ENCODE assay signal across 13 cellular contexts in genomic region chr3:165210132-165210531, GRCh38. TPM values are rescaled to one million over a fixed set of nuclear protein-coding genes. Genes with fewer than 3 reads are reported as not detected.
DNase-seq lines count a peak whose midpoint lies in the region; ATAC-seq, FAIRE-seq and TF ChIP-seq lines count a peak whose summit lies in the region.
"Had no signal": no experiment of that assay in that cellular context is flagged by ENCODE, and none has a peak within 500 bp of the region (broad histone marks: within the 10 kb centered on the region; RNA-seq: fewer than 3 reads in every experiment).

No MANE protein-coding gene starts in this region.

- intact Hi-C loops in HepG2 (cut with micrococcal nuclease; ENCODE audit: unreplicated experiment): no loop called here

- DNase-seq in BE2C: no peak
- DNase-seq in HEK293T (ENCODE audit: extremely low spot score): peak; percentile 14
- no peak for DNase-seq in WERI-Rb-1
- peak; percentile 5 for DNase-seq in HepG2 (ENCODE audit: low spot score)
- DNase-seq in upper lobe of left lung: no peak
- no peak for DNase-seq in DMS79 treated with DMSO at 0.1 percent for 48 hours (lab: John Stamatoyannopoulos, UW)
- DNase-seq in AG20443 (ENCODE audit: low spot score): no peak
- DNase-seq: NCI-H187 had no signal

- POLR2A ChIA-PET in HEK293T (lab: Yijun Ruan, JAX) (no interaction called here), HepG2 (lab: Yijun Ruan, JAX) (no interaction called here)

- CTCF ChIA-PET in HEK293T (lab: Yijun Ruan, JAX): no interaction called here
- CTCF ChIA-PET in HepG2 (lab: Yijun Ruan, JAX; ENCODE audit: low intra/inter-chr PET ratio, low total read pairs): no interaction called here

- H3K27ac ChIP-seq in WERI-Rb-1 (no peak overlapping the region), HepG2 (ENCODE audit: extremely low read length, insufficient read depth, low read length) (no peak overlapping the region), upper lobe of left lung (no peak overlapping the region)
- H3K27ac ChIP-seq: coronary artery, prostate gland had no signal

- H4K20me1 ChIP-seq in HepG2 (ENCODE audit: insufficient read depth, low read length): no peaks in the 10 kb centered on the region

- in situ Hi-C loops in HepG2 (cut with HindIII; ENCODE audit: extremely low pct_ligation_motif_present, low pct_unique_long_range_greater_than_20kb): no loop called here

- ATAC-seq in HepG2: peak; percentile 63
- ATAC-seq in upper lobe of left lung (ENCODE audit: low FRiP score in 2 of 2): no peak
- ATAC-seq in HG03432 (IDR thresholded peaks at IDR 0.05; ENCODE audit: unreplicated experiment): no peak

- FAIRE-seq in HepG2 (lab: Jason Lieb, UNC): no peak

- H3K9me3 ChIP-seq in BE2C (no peaks in the 10 kb centered on the region), WERI-Rb-1 (ENCODE audit: severe bottlenecking) (no peaks in the 10 kb centered on the region), HepG2 (ENCODE audit: low read length) (no peaks in the 10 kb centered on the region), upper lobe of left lung (no peaks in the 10 kb centered on the region)
- H3K9me3 ChIP-seq: prostate gland had no signal

- no peak overlapping the region for H3K4me2 ChIP-seq in HepG2 (ENCODE audit: low read depth, low read length)

- BruUV-seq in HepG2 (replicated peaks; lab: Mats Ljungman, UMichigan): no TSS peak

- no peak overlapping the region for H3K9ac ChIP-seq in HepG2 (ENCODE audit: insufficient read depth, low read depth, low read length)

- no peak for TF ChIP-seq POLR2A in HepG2 (IDR thresholded peaks at IDR 0.05; ENCODE audit: insufficient read depth in 1 of 2, low read depth in 2 of 2, low read length in 2 of 2)
- no peak for TF ChIP-seq POLR2A in upper lobe of left lung (IDR thresholded peaks at IDR 0.05)

- H3K36me3 ChIP-seq in BE2C (no peaks in the 10 kb centered on the region), WERI-Rb-1 (no peaks in the 10 kb centered on the region), HepG2 (replicated peaks in 1 of 2; ENCODE audit: control insufficient read depth in 1 of 2, insufficient read depth in 2 of 2, low read length in 2 of 2) (no peaks in the 10 kb centered on the region), upper lobe of left lung (no peaks in the 10 kb centered on the region)
- H3K36me3 ChIP-seq: prostate gland had no signal

- TF ChIP-seq CTCF in BE2C (IDR thresholded peaks at IDR 0.05; ENCODE audit: low read depth, low read length) (peak; percentile 57), WERI-Rb-1 (IDR thresholded peaks at IDR 0.05; ENCODE audit: low read depth, low read length) (peak; percentile 10; the same call in 1 of the 2 replicates), HepG2 (CRISPR knock-in tag; IDR thresholded peaks at IDR 0.05) (no peak), upper lobe of left lung (IDR thresholded peaks at IDR 0.05) (no peak)

- no peaks in the 10 kb centered on the region; the same call in 1 of the 2 replicates for H3K27me3 ChIP-seq in BE2C
- no peaks in the 10 kb centered on the region for H3K27me3 ChIP-seq in WERI-Rb-1 (ENCODE audit: insufficient read depth, low read depth, severe bottlenecking)
- no peaks in the 10 kb centered on the region; a peak in 1 of 5 replicates for H3K27me3 ChIP-seq in HepG2 (ENCODE audit: control insufficient read depth in 1 of 2, insufficient read depth in 2 of 2, low read length in 2 of 2)
- H3K27me3 ChIP-seq in upper lobe of left lung: no peaks in the 10 kb centered on the region

- H3K4me1 ChIP-seq in BE2C (no peaks in the 10 kb centered on the region), HepG2 (ENCODE audit: insufficient read depth, low read length) (peaks cover 28% of the 10 kb centered on the region), upper lobe of left lung (no peaks in the 10 kb centered on the region)
- H3K4me1 ChIP-seq: prostate gland had no signal

- H3K4me3 ChIP-seq in BE2C (ENCODE audit: low read depth, low read length): no peak overlapping the region
- no peak overlapping the region for H3K4me3 ChIP-seq in WERI-Rb-1 (ENCODE audit: low read depth, low read length)
- no peak overlapping the region for H3K4me3 ChIP-seq in HepG2 (replicated peaks in 1 of 3; ENCODE audit: insufficient read depth in 1 of 3, low read depth in 2 of 3, low read length in 3 of 3)
- no peak overlapping the region for H3K4me3 ChIP-seq in upper lobe of left lung
- H3K4me3 ChIP-seq: coronary artery, prostate gland had no signal

- TF ChIP-seq EP300 in HepG2 (IDR thresholded peaks at IDR 0.05; ENCODE audit: low read depth in 2 of 2, low read length in 2 of 2) (no peak), HepG2 (CRISPR knock-in tag; IDR thresholded peaks at IDR 0.05; ENCODE audit: borderline replicate concordance) (no peak), upper lobe of left lung (IDR thresholded peaks at IDR 0.05) (no peak)

- no peak for TF ChIP-seq RAD21 in HepG2 (CRISPR knock-in tag; IDR thresholded peaks at IDR 0.05)

- H3K79me2 ChIP-seq in HepG2 (ENCODE audit: insufficient read depth, low read length): no peaks in the 10 kb centered on the region

- H2AFZ ChIP-seq in HepG2 (ENCODE audit: low read length): no peak overlapping the region

TF ChIP-seq in HEK293T, 16 proteins besides CTCF, POLR2A, EP300 and RAD21:
- TF ChIP-seq PKNOX1 (IDR thresholded peaks at IDR 0.05): no peak
- TF ChIP-seq SP1 (IDR thresholded peaks at IDR 0.05): no peak
- TF ChIP-seq ELF4 (IDR thresholded peaks at IDR 0.05): no peak
- TF ChIP-seq LEF1 (IDR thresholded peaks at IDR 0.05; ENCODE audit: borderline replicate concordance): no peak
- no peak for TF ChIP-seq ARNT (IDR thresholded peaks at IDR 0.05)

TF ChIP-seq in HepG2, 621 proteins besides CTCF, POLR2A, EP300 and RAD21:
- no peak for TF ChIP-seq TSC22D2 (CRISPR knock-in tag; IDR thresholded peaks at IDR 0.05; ENCODE audit: borderline replicate concordance)
- no peak for TF ChIP-seq NFE2L2 (IDR thresholded peaks at IDR 0.05; ENCODE audit: low read length)
- TF ChIP-seq ZNF703 (CRISPR knock-in tag; IDR thresholded peaks at IDR 0.05; ENCODE audit: borderline replicate concordance): no peak
- TF ChIP-seq FOXJ3 (CRISPR knock-in tag; IDR thresholded peaks at IDR 0.05; ENCODE audit: borderline replicate concordance): no peak
- TF ChIP-seq ZNF451 (CRISPR knock-in tag; IDR thresholded peaks at IDR 0.05): no peak
- TF ChIP-seq ZNF781 (CRISPR knock-in tag; IDR thresholded peaks at IDR 0.05; ENCODE audit: borderline replicate concordance, not compliant biosample characterization): no peak
- no peak for TF ChIP-seq MTF1 (CRISPR knock-in tag; IDR thresholded peaks at IDR 0.05)
- TF ChIP-seq, protein P1, sequence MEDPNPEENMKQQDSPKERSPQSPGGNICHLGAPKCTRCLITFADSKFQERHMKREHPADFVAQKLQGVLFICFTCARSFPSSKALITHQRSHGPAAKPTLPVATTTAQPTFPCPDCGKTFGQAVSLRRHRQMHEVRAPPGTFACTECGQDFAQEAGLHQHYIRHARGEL (CRISPR knock-in tag; IDR thresholded peaks at IDR 0.05): no peak
- TF ChIP-seq JDP2 (CRISPR knock-in tag; IDR thresholded peaks at IDR 0.05; ENCODE audit: borderline replicate concordance): no peak
- no peak for TF ChIP-seq PHF20 (CRISPR knock-in tag; IDR thresholded peaks at IDR 0.05)

RNA-seq across cellular contexts. Expression of gene SLITRK3, which starts 13.9 kb away (rescaled TPM):
- not detected for polyA plus RNA-seq in BE2C (2012; ENCODE audit: insufficient read depth, insufficient read length, low read depth)
- not detected in 2 replicates for total RNA-seq in HepG2 (2016; rRNA removed; fragmentation: Illumina TruSeq; extraction: Trizol)
- not detected in 2 replicates for total RNA-seq in HepG2 (2016; cell fraction: cytosol; rRNA removed; fragmentation: Illumina TruSeq; extraction: Trizol; ENCODE audit: low read depth)
- not detected in 2 replicates for total RNA-seq in HepG2 (2016; cell fraction: insoluble cytoplasmic fraction; rRNA removed; fragmentation: Illumina TruSeq; extraction: Trizol)
- not detected in 2 replicates for total RNA-seq in HepG2 (2016; cell fraction: membrane; rRNA removed; fragmentation: Illumina TruSeq; extraction: Trizol)
- total RNA-seq in HepG2 (2016; cell fraction: nucleus; rRNA removed; fragmentation: Illumina TruSeq; extraction: Trizol): not detected in 2 replicates
- polyA plus RNA-seq in HepG2 (2011; rRNA removed): not detected in 2 replicates
- not detected in 2 replicates for polyA plus RNA-seq in HepG2 (2011; cell fraction: cytosol; rRNA removed)
- not detected in 2 replicates for polyA plus RNA-seq in HepG2 (2011; cell fraction: nucleus; rRNA removed)
- not detected in 2 replicates for polyA plus RNA-seq in HepG2 (2012)
- not detected in 2 replicates for polyA plus RNA-seq in HepG2 (2016; cell fraction: cytosol; fragmentation: Illumina TruSeq; extraction: Trizol; ENCODE audit: low read depth)
- polyA plus RNA-seq in HepG2 (2016; cell fraction: insoluble cytoplasmic fraction; fragmentation: Illumina TruSeq; extraction: Trizol; ENCODE audit: low read depth): not detected in 2 replicates
- not detected in 2 replicates for polyA plus RNA-seq in HepG2 (2016; cell fraction: membrane; fragmentation: Illumina TruSeq; extraction: Trizol; ENCODE audit: low read depth)
- polyA plus RNA-seq in HepG2 (2016; cell fraction: nucleus; fragmentation: Illumina TruSeq; extraction: Trizol; ENCODE audit: insufficient read depth, low read depth): not detected in 2 replicates
- not detected in 2 replicates for polyA minus RNA-seq in HepG2 (2011; rRNA and poly(A)+ RNA removed; ENCODE audit: low replicate concordance)
- polyA minus RNA-seq in HepG2 (2011; cell fraction: cytosol; rRNA and poly(A)+ RNA removed): not detected in 2 replicates
- not detected in 2 replicates for polyA minus RNA-seq in HepG2 (2011; cell fraction: nucleus; rRNA and poly(A)+ RNA removed)
- total RNA-seq in upper lobe of left lung: under 1 TPM in 3 of 6 donors, not detected in 3; 0.17 to 0.69 (median 0.37) TPM
- total RNA-seq: activated T-helper 2 cell treated with anti-CD3 and anti-CD28 coated beads, Interferon-gamma antibody, Interleukin-2, Interleukin-4, amounts not matched to agents 10 μg/mL and 5 μg/mL and 100 μg/mL, durations not matched to agents 14 hours and 24 hours and 36 hours; lung microvascular endothelial cell had no signal

Comparison
In these comparisons a context has a peak if more than half of its experiments do, and no peak if none do; other contexts are left out.
1. DNase-seq: peak in HEK293T (single experiment) and HepG2 (single experiment); none in BE2C (single experiment), WERI-Rb-1 (single experiment), upper lobe of left lung (0 of 2), DMS79 treated with DMSO at 0.1 percent for 48 hours (single experiment) and AG20443 (single experiment).
2. CTCF ChIP-seq: peak in BE2C (single experiment) and WERI-Rb-1 (single experiment); none in HepG2 (single experiment) and upper lobe of left lung (0 of 6).